18 cellular contexts compared by ENCODE assay signal in the genomic region with DNA sequence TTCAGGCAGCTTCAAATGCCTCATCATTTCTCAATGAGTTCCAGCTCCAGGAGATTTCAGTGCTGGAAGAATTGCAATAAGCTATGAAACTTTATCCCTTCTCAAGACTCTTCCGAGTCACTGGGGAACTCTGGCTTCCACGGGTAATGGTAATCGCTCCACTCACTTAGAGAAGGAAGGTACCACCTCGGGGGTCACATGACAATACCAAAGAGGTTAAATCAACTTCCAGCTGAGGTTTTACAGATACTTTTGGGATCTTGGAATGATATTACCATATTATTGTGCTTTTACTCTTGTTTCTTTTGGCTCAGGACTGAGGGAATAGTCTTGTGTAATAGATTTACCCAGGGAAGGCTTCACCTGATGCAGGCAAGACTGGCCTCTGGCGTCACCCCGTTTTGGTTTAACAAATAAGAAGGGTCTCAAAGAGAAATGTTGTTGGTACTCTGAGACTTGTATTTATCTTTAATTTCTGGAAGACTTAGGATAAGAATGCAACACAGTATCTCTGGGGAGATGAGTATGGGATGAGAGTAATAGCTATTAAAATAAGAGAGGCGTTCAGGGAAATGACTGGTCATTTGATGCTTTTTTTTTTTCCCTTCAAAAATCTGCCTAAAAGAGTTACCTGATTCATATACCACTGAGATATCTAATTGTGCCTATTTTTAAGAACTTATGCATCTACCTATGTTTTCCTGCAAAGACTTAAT.
DNase-seq lines count a peak whose midpoint lies in the region; TF ChIP-seq lines count a peak whose summit lies in the region.
"Had no signal": no experiment of that assay in that cellular context is flagged by ENCODE, and none has a peak within 500 bp of the region (broad histone marks: within the 10 kb centered on the region; RNA-seq: fewer than 3 reads in every experiment).

No MANE protein-coding gene starts in this region.

- CTCF ChIA-PET in BJ (lab: Yijun Ruan, JAX), result no interaction called here

- H3K4me1 Mint-ChIP-seq in chondrocyte (ENCODE audit: low read depth), result no peaks in the 10 kb centered on the region

- no peaks in the 10 kb centered on the region for H3K27me3 Mint-ChIP-seq in chondrocyte (ENCODE audit: low read depth)

- POLR2A ChIA-PET in BJ (lab: Charles Lee), result no interaction called here

- no peak for TF ChIP-seq CTCF in BJ (IDR thresholded peaks at IDR 0.05; ENCODE audit: insufficient read depth, low read depth, low read length)
- TF ChIP-seq CTCF in chondrocyte (IDR thresholded peaks at IDR 0.05), result no peak

- no peaks in the 10 kb centered on the region for H3K27me3 ChIP-seq in BJ (ENCODE audit: control insufficient read depth, insufficient read depth, low read length)
- H3K27me3 ChIP-seq: adrenal gland, tibial artery had no signal

- no peak overlapping the region for H3K4me3 ChIP-seq in BJ (ENCODE audit: low read depth, low read length)
- H3K4me3 ChIP-seq: adrenal gland, tibial artery had no signal

- H3K36me3 Mint-ChIP-seq in chondrocyte (ENCODE audit: low read depth), result no peaks in the 10 kb centered on the region

- peak; percentile 22 for DNase-seq in BJ (ENCODE audit: low read depth)
- peak; percentile 69 for DNase-seq in LHCN-M2 (ENCODE audit: low read depth)
- DNase-seq in chondrocyte (ENCODE audit: low spot score), result no peak
- peak; percentile 23 for DNase-seq in myocyte (ENCODE audit: low read depth)
- DNase-seq in islet precursor cell, result no peak
- no peak for DNase-seq in activated naive CD4-positive, alpha-beta T cell treated with Interleukin-2 at 50 U/mL for 16 hours
- no peak for DNase-seq in glomerular visceral epithelial cell (ENCODE audit: extremely low spot score)
- no peak for DNase-seq in T-helper 9 cell
- DNase-seq: activated CD4-positive, alpha-beta T cell treated with anti-CD3 and anti-CD28 coated beads, Interleukin-2, amount 50 U/mL, for 1 hour; activated T-cell treated with anti-CD3 and anti-CD28 coated beads, Interleukin-2, amount 50 U/mL, for 72 hours; adrenal gland; GOT3; NCI-H1694; RPMI8226; stimulated activated CD4-positive, alpha-beta T cell treated with anti-CD3 and anti-CD28 coated beads, Interleukin-1b, Interleukin-23, amount 100 ng/mL, for 48 hours; stimulated activated CD8-positive, alpha-beta memory T cell treated with anti-CD3 and anti-CD28 coated beads, Interleukin-4, amount 100 ng/mL, for 48 hours; tibial artery had no signal

- H3K9me3 Mint-ChIP-seq in chondrocyte (ENCODE audit: low read depth), result no peaks in the 10 kb centered on the region
- H3K9me3 Mint-ChIP-seq: activated T-cell treated with anti-CD3 and anti-CD28 coated beads, Interleukin-2, amount 50 U/mL, for 72 hours; T-helper 2 cell treated with Interferon-gamma antibody and Interleukin-4, amounts not matched to agents 5 μg/mL and 100 μg/mL, for 36 hours had no signal

- H3K27ac Mint-ChIP-seq in chondrocyte (ENCODE audit: unreplicated experiment), result peak overlapping the region; percentile 55
- H3K27ac Mint-ChIP-seq: activated T-cell treated with anti-CD3 and anti-CD28 coated beads, Interleukin-2, amount 50 U/mL, for 72 hours; T-helper 2 cell treated with Interferon-gamma antibody and Interleukin-4, amounts not matched to agents 5 μg/mL and 100 μg/mL, for 36 hours had no signal

- no peaks in the 10 kb centered on the region for H3K36me3 ChIP-seq in BJ (ENCODE audit: control insufficient read depth, insufficient read depth, low read length)
- H3K36me3 ChIP-seq: adrenal gland, tibial artery had no signal

- H3K4me3 Mint-ChIP-seq in chondrocyte (ENCODE audit: unreplicated experiment), result no peak overlapping the region
- H3K4me3 Mint-ChIP-seq: activated T-cell treated with anti-CD3 and anti-CD28 coated beads, Interleukin-2, amount 50 U/mL, for 72 hours; T-helper 2 cell treated with Interferon-gamma antibody and Interleukin-4, amounts not matched to agents 5 μg/mL and 100 μg/mL, for 36 hours had no signal

Comparison
In these comparisons a context has a peak if more than half of its experiments do, and no peak if none do; other contexts are left out.
1. DNase-seq: peak in BJ (single experiment), LHCN-M2 (single experiment) and myocyte (single experiment); none in chondrocyte (single experiment), islet precursor cell (single experiment), activated naive CD4-positive, alpha-beta T cell treated with Interleukin-2 at 50 U/mL for 16 hours (single experiment), glomerular visceral epithelial cell (single experiment) and T-helper 9 cell (single experiment).